In genomic region chr13:112574476-112575294, GRCh38 we compare ENCODE assay signal across 10 cellular contexts. TPM values are rescaled to one million over a fixed set of nuclear protein-coding genes. Genes with fewer than 3 reads are reported as not detected.
DNase-seq lines count a peak whose midpoint lies in the region; ATAC-seq and TF ChIP-seq lines count a peak whose summit lies in the region.
"Had no signal": no experiment of that assay in that cellular context is flagged by ENCODE, and none has a peak within 500 bp of the region (broad histone marks: within the 10 kb centered on the region; RNA-seq: fewer than 3 reads in every experiment).

No MANE protein-coding gene starts in this region.

- H3K4me3 ChIP-seq in DND-41 (ENCODE audit: low read depth in 1 of 2, low read length in 2 of 2) (no peak overlapping the region), neutrophil (ENCODE audit: low read depth in 1 of 2, low read length in 1 of 2) (no peak overlapping the region)

- no peak overlapping the region for H2AFZ ChIP-seq in DND-41 (ENCODE audit: low read depth, low read length)

- no peaks in the 10 kb centered on the region for H3K27me3 Mint-ChIP-seq in dendritic cell treated with granulocyte-macrophage colony-stimulating factor and Interleukin-4, amounts not matched to agents 40 ng/mL and 50 ng/mL, for 4 days

- peaks cover 11% of the 10 kb centered on the region for H3K36me3 ChIP-seq in DND-41 (ENCODE audit: insufficient read depth, low read length)
- peaks cover 5% of the 10 kb centered on the region; the same call in 1 of the 2 replicates for H3K36me3 ChIP-seq in KOPT-K1 (ENCODE audit: insufficient read depth, low read length)
- no peaks in the 10 kb centered on the region for H3K36me3 ChIP-seq in neutrophil

- H3K4me1 ChIP-seq in DND-41 (ENCODE audit: insufficient read depth, low read length): peaks cover 23% of the 10 kb centered on the region
- H3K4me1 ChIP-seq in neutrophil (ENCODE audit: control insufficient read depth in 1 of 2, insufficient read depth in 1 of 2, low read depth in 1 of 2, low read length in 1 of 2): peaks cover 24 to 32% of the 10 kb centered on the region in 2 experiments

- peak overlapping the region; percentile 58 for H3K27ac ChIP-seq in DND-41 (ENCODE audit: low read length)
- peak overlapping the region; percentile 16 for H3K27ac ChIP-seq in KOPT-K1 (ENCODE audit: low read depth, low read length, poor library complexity, severe bottlenecking)
- peak overlapping the region; percentile 75 for H3K27ac ChIP-seq in neutrophil

- no peaks in the 10 kb centered on the region for H3K9me3 ChIP-seq in DND-41 (ENCODE audit: insufficient read depth, low read length, severe bottlenecking)
- H3K9me3 ChIP-seq in KOPT-K1 (ENCODE audit: insufficient read depth, low read length, poor library complexity, severe bottlenecking): peaks cover 6% of the 10 kb centered on the region
- H3K9me3 ChIP-seq in neutrophil: no peaks in the 10 kb centered on the region

- no peaks in the 10 kb centered on the region for H3K9me3 Mint-ChIP-seq in dendritic cell treated with granulocyte-macrophage colony-stimulating factor and Interleukin-4, amounts not matched to agents 40 ng/mL and 50 ng/mL, for 4 days

- H3K9ac ChIP-seq in DND-41 (ENCODE audit: low read depth, low read length): peak overlapping the region; percentile 2; the same call in 1 of the 2 replicates

- peaks cover 76% of the 10 kb centered on the region for H3K4me1 Mint-ChIP-seq in dendritic cell treated with granulocyte-macrophage colony-stimulating factor and Interleukin-4, amounts not matched to agents 40 ng/mL and 50 ng/mL, for 4 days (ENCODE audit: low read depth)

- H3K27ac Mint-ChIP-seq in dendritic cell treated with granulocyte-macrophage colony-stimulating factor and Interleukin-4, amounts not matched to agents 40 ng/mL and 50 ng/mL, for 4 days: peak overlapping the region; percentile 55
- H3K27ac Mint-ChIP-seq: activated naive CD4-positive, alpha-beta T cell treated with anti-CD3 and anti-CD28 coated beads for 36 hours had no signal

- 0 out of 2 replicates have a peak overlapping the region, but pooled peaks have one; percentile 3 for H3K4me2 ChIP-seq in DND-41 (ENCODE audit: insufficient read depth, low read length)

- peaks cover 25% of the 10 kb centered on the region for H3K36me3 Mint-ChIP-seq in dendritic cell treated with granulocyte-macrophage colony-stimulating factor and Interleukin-4, amounts not matched to agents 40 ng/mL and 50 ng/mL, for 4 days (ENCODE audit: low read depth)

- H4K20me1 ChIP-seq in DND-41 (ENCODE audit: insufficient read depth, low read length): peaks cover 87% of the 10 kb centered on the region

- H3K27me3 ChIP-seq in DND-41 (ENCODE audit: insufficient read depth, low read length, poor library complexity) (no peaks in the 10 kb centered on the region), neutrophil (no peaks in the 10 kb centered on the region)

- intact Hi-C loops in dendritic cell treated with granulocyte-macrophage colony-stimulating factor and Interleukin-4, amounts not matched to agents 40 ng/mL and 50 ng/mL, for 4 days (cut with micrococcal nuclease): loop anchor here (5.0 kb wide), 1 partner anchor 33 kb away; no protein-coding TSS in a partner anchor

- peak; percentile 91 for ATAC-seq in DND-41 (ENCODE audit: insufficient read depth, low read depth)
- no peak for ATAC-seq in GM21515 (IDR thresholded peaks at IDR 0.05; ENCODE audit: unreplicated experiment)

- DNase-seq in DND-41 (peak; percentile 61), HK-2 (ENCODE audit: unreplicated experiment) (no peak), SK-N-DZ (ENCODE audit: low spot score) (no peak), DMS114 treated with DMSO at 0.1 percent for 48 hours (lab: John Stamatoyannopoulos, UW; ENCODE audit: unreplicated experiment) (no peak)
- DNase-seq: activated naive CD4-positive, alpha-beta T cell treated with anti-CD3 and anti-CD28 coated beads for 36 hours; NCI-H1417 treated with DMSO at 0.1 percent for 48 hours had no signal

- no peak for TF ChIP-seq CTCF in DND-41 (IDR thresholded peaks at IDR 0.05; ENCODE audit: borderline replicate concordance, extremely low read depth, low read length, poor library complexity, severe bottlenecking)
- no peak for TF ChIP-seq CTCF in neutrophil (IDR thresholded peaks at IDR 0.05)

- H3K79me2 ChIP-seq in DND-41 (ENCODE audit: insufficient read depth, low read length): peaks cover 98% of the 10 kb centered on the region

- peak overlapping the region; percentile 41 for H3K4me3 Mint-ChIP-seq in dendritic cell treated with granulocyte-macrophage colony-stimulating factor and Interleukin-4, amounts not matched to agents 40 ng/mL and 50 ng/mL, for 4 days
- H3K4me3 Mint-ChIP-seq: activated naive CD4-positive, alpha-beta T cell treated with anti-CD3 and anti-CD28 coated beads for 36 hours had no signal

RNA-seq across cellular contexts. Expression of gene TUBGCP3, which starts 13.3 kb away (rescaled TPM):
- 20.4 and 26.1 TPM in 2 replicates for polyA plus RNA-seq in SK-N-DZ (2014; cell fraction: cytosol; rRNA removed)
- polyA plus RNA-seq in SK-N-DZ (2014; cell fraction: nucleus; rRNA removed): 33.0 and 85.3 TPM in 2 replicates

Comparison
In these comparisons a context has a peak if more than half of its experiments do, and no peak if none do; other contexts are left out.
1. H3K27ac ChIP-seq: peak in every context shown above with its lines; median percentile 75 in neutrophil; 58 in DND-41; 16 in KOPT-K1.